Comparison of ENCODE assay signal across 24 cellular contexts in genomic region chr1:231108500-231109254, GRCh38. TPM values are rescaled to one million over a fixed set of nuclear protein-coding genes. Genes with fewer than 3 reads are reported as not detected.
"Had no signal": no experiment of that assay in that cellular context is flagged by ENCODE, and none has a peak within 500 bp of the region (broad histone marks: within the 10 kb centered on the region; RNA-seq: fewer than 3 reads in every experiment).

No MANE protein-coding gene starts in this region.

- H3K27ac Mint-ChIP-seq: activated CD8-positive, alpha-beta memory T cell treated with anti-CD3 and anti-CD28 coated beads, Interleukin-2, amount 10 ng/mL, durations not matched to agents 7 days and 5 days; stimulated activated naive CD8-positive, alpha-beta T cell treated with anti-CD3 and anti-CD28 coated beads, Interleukin-15, Interleukin-2, amounts not matched to agents 100 ng/mL and 50 ng/mL, for 24 hours had no signal

- H3K27ac ChIP-seq: brain microvascular endothelial cell, esophagus muscularis mucosa, hepatocyte, pancreas, right lobe of liver, suprapubic skin, transverse colon, vagina had no signal

- H3K4me3 ChIP-seq: esophagus muscularis mucosa, hepatocyte, mucosa of descending colon, pancreas, right lobe of liver, suprapubic skin, transverse colon, vagina had no signal

- FAIRE-seq: islet of Langerhans, pancreas, small intestine had no signal

- ATAC-seq: activated CD8-positive, alpha-beta memory T cell treated with anti-CD3 and anti-CD28 coated beads, Interleukin-2, amount 10 ng/mL, durations not matched to agents 7 days and 5 days; left cardiac atrium; mucosa of descending colon; pancreas; right lobe of liver had no signal

- H3K4me1 Mint-ChIP-seq: activated CD8-positive, alpha-beta memory T cell treated with anti-CD3 and anti-CD28 coated beads, Interleukin-2, amount 10 ng/mL, durations not matched to agents 7 days and 5 days had no signal

- H3K36me3 ChIP-seq: brain microvascular endothelial cell, esophagus muscularis mucosa, pancreas, right lobe of liver, suprapubic skin, transverse colon, vagina had no signal

- H3K4me3 Mint-ChIP-seq: activated CD8-positive, alpha-beta memory T cell treated with anti-CD3 and anti-CD28 coated beads, Interleukin-2, amount 10 ng/mL, durations not matched to agents 7 days and 5 days; stimulated activated naive CD8-positive, alpha-beta T cell treated with anti-CD3 and anti-CD28 coated beads, Interleukin-15, Interleukin-2, amounts not matched to agents 100 ng/mL and 50 ng/mL, for 24 hours had no signal

- H3K36me3 Mint-ChIP-seq: activated CD8-positive, alpha-beta memory T cell treated with anti-CD3 and anti-CD28 coated beads, Interleukin-2, amount 10 ng/mL, durations not matched to agents 7 days and 5 days had no signal

- DNase-seq: activated CD4-positive, alpha-beta T cell treated with anti-CD3 and anti-CD28 coated beads, Interleukin-2, amount 50 U/mL, for 48 hours; activated CD4-positive, CD25-positive, alpha-beta regulatory T cell; activated CD8-positive, alpha-beta memory T cell treated with anti-CD3 and anti-CD28 coated beads, Interleukin-2, amount 10 ng/mL, durations not matched to agents 7 days and 5 days; activated naive CD4-positive, alpha-beta T cell; aorta; brain microvascular endothelial cell; cortex of kidney; effector CD8-positive, alpha-beta T cell; left cardiac atrium; mesenchymal stem cell; mucosa of descending colon; naive B cell; pancreas; right lobe of liver; small intestine; stimulated activated CD4-positive, alpha-beta T cell treated with anti-CD3 and anti-CD28 coated beads, Interleukin-15, amount 100 ng/mL, for 24 hours; stimulated activated CD4-positive, alpha-beta T cell treated with anti-CD3 and anti-CD28 coated beads, Interleukin-2, amount 100 ng/mL, for 48 hours; transverse colon had no signal

- H3K27me3 ChIP-seq: brain microvascular endothelial cell, hepatocyte, pancreas, right lobe of liver, vagina had no signal

RNA-seq across cellular contexts. Expression of gene TRIM67, which starts 53.2 kb away (rescaled TPM):
- total RNA-seq: activated CD8-positive, alpha-beta memory T cell treated with anti-CD3 and anti-CD28 coated beads, Interleukin-2, amount 10 ng/mL, durations not matched to agents 7 days and 5 days; aorta; right lobe of liver; vagina had no signal
